Comparison of ENCODE assay signal across 20 cellular contexts in the genomic region with DNA sequence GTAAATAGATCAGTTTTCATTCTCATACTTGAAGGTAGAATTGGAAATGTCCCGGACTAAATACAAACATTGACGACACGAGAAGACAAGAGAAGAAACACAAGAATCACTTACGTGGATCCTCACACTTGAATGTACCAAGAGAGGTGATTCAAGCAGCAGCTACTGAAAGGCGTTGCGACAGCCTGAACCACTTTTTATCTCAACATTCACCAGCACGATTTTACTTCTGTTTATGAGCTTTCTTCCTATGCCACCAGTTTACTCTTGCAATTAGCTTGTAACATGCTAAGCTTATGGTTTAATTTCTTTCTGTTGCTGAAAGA. TPM values are rescaled to one million over a fixed set of nuclear protein-coding genes. Genes with fewer than 3 reads are reported as not detected.
"Had no signal": no experiment of that assay in that cellular context is flagged by ENCODE, and none has a peak within 500 bp of the region (broad histone marks: within the 10 kb centered on the region; RNA-seq: fewer than 3 reads in every experiment).

No MANE protein-coding gene starts in this region.

- H3K9me3 ChIP-seq: MG63 had no signal

- H3K4me1 ChIP-seq: SJSA1 had no signal

- DNase-seq: IMR-90, Karpas-422, KG1, MG63, NCI-H1092 treated with DMSO at 0.1 percent for 48 hours, NCI-H1436, NCI-H187, NCI-H2029 treated with DMSO at 0.1 percent for 48 hours, NCI-H2171 treated with DMSO at 0.1 percent for 48 hours, NCI-H345, NCI-H446 treated with DMSO at 0.1 percent for 48 hours, NCI-H510A treated with DMSO at 0.1 percent for 48 hours, NCI-H526, Right ventricle myocardium superior, RPMI8226, SIG-M5 had no signal

- H3K27ac ChIP-seq: SJSA1, SK-N-MC had no signal

- H3K4me3 ChIP-seq: MG63, SJSA1, SK-N-MC had no signal

- H3K27me3 ChIP-seq: SJSA1 had no signal

- H3K36me3 ChIP-seq: MG63, SJSA1 had no signal

RNA-seq across cellular contexts. Expression of a gene that starts 3.5 kb away (rescaled TPM):
- total RNA-seq: HepG2, HT1080, IMR-90, Right ventricle myocardium superior, SJSA1 had no signal
- polyA plus RNA-seq: HepG2, IMR-90 had no signal
